Comparison of ENCODE assay signal across 17 cellular contexts in genomic region chr19:4737955-4738580, GRCh38. TPM values are rescaled to one million over a fixed set of nuclear protein-coding genes. Genes with fewer than 3 reads are reported as not detected.
DNase-seq lines count a peak whose midpoint lies in the region; ATAC-seq and TF ChIP-seq lines count a peak whose summit lies in the region.
"Had no signal": no experiment of that assay in that cellular context is flagged by ENCODE, and none has a peak within 500 bp of the region (broad histone marks: within the 10 kb centered on the region; RNA-seq: fewer than 3 reads in every experiment).

No MANE protein-coding gene starts in this region.

- H3K4me1 ChIP-seq in left ventricle myocardium inferior = peaks cover 12% of the 10 kb centered on the region

- TF ChIP-seq CTCF in left ventricle myocardium inferior (IDR thresholded peaks at IDR 0.05; ENCODE audit: borderline replicate concordance) = no peak

- H3K9me3 ChIP-seq in left ventricle myocardium inferior (replicated peaks) = no peaks in the 10 kb centered on the region
- H3K9me3 ChIP-seq: MG63 had no signal

- no peak for ATAC-seq in Right ventricle myocardium inferior
- ATAC-seq: CD8-positive, alpha-beta T cell; PC-3 had no signal

- H3K27me3 ChIP-seq in left ventricle myocardium inferior (ENCODE audit: low read depth) = peaks cover 19% of the 10 kb centered on the region
- H3K27me3 ChIP-seq: MG63 had no signal

- no peak overlapping the region for H3K4me3 ChIP-seq in left ventricle myocardium inferior
- H3K4me3 ChIP-seq: GM23248, MG63 had no signal

- no peaks in the 10 kb centered on the region for H3K36me3 ChIP-seq in left ventricle myocardium inferior
- H3K36me3 ChIP-seq: MG63 had no signal

- intact Hi-C loops in Right ventricle myocardium inferior (cut with DNase I) (no loop called here), left ventricle myocardium inferior (cut with micrococcal nuclease) (loop anchor here (5.0 kb wide), 1 partner anchor 44 kb away; no protein-coding TSS in a partner anchor)

- DNase-seq in Right ventricle myocardium inferior (ENCODE audit: missing footprints) (peak; percentile 25), left ventricle myocardium inferior (no peak), NCI-H1105 treated with DMSO at 0.1 percent for 48 hours (lab: John Stamatoyannopoulos, UW) (peak; percentile 55), NCI-H69 (lab: John Stamatoyannopoulos, UW) (peak; percentile 96), NOMO-1 treated with dmso at 0.1 percent for 144 hours (lab: John Stamatoyannopoulos, UW; ENCODE audit: unreplicated experiment) (no peak), substantia nigra (lab: John Stamatoyannopoulos, UW) (no peak), medulla oblongata (ENCODE audit: extremely low spot score) (no peak)
- DNase-seq: CD8-positive, alpha-beta T cell; GF-D8; HFFc6; KG1; MG63; NCI-H1694; NCI-H524; T-helper 1 cell had no signal

- no peak overlapping the region for H3K27ac ChIP-seq in left ventricle myocardium inferior (replicated peaks)
- no peak overlapping the region for H3K27ac ChIP-seq in substantia nigra (ENCODE audit: low read depth, low read length, poor library complexity, severe bottlenecking)
- H3K27ac ChIP-seq: GM23248 had no signal

RNA-seq across cellular contexts. Expression of gene DPP9, which starts 14.4 kb away (rescaled TPM):
- 52.7 TPM for total RNA-seq in Right ventricle myocardium inferior
- total RNA-seq in left ventricle myocardium inferior = 52.5 TPM

RNA-seq across cellular contexts. Expression of gene FEM1A, which starts 53.5 kb away (rescaled TPM):
- total RNA-seq in Right ventricle myocardium inferior (47.0 TPM), left ventricle myocardium inferior (46.5 TPM)

Comparison
In these comparisons a context has a peak if more than half of its experiments do, and no peak if none do; other contexts are left out.
1. DNase-seq: peak in Right ventricle myocardium inferior (single experiment), NCI-H1105 treated with DMSO at 0.1 percent for 48 hours (single experiment) and NCI-H69 (single experiment); none in left ventricle myocardium inferior (single experiment), NOMO-1 treated with dmso at 0.1 percent for 144 hours (single experiment), substantia nigra (0 of 49) and medulla oblongata (single experiment).